ENCODE assay signal across 12 cellular contexts in genomic region chr1:172450524-172450885, GRCh38. TPM values are rescaled to one million over a fixed set of nuclear protein-coding genes. Genes with fewer than 3 reads are reported as not detected.
DNase-seq lines count a peak whose midpoint lies in the region; ATAC-seq and TF ChIP-seq lines count a peak whose summit lies in the region.
"Had no signal": no experiment of that assay in that cellular context is flagged by ENCODE, and none has a peak within 500 bp of the region (broad histone marks: within the 10 kb centered on the region; RNA-seq: fewer than 3 reads in every experiment).

No MANE protein-coding gene starts in this region.

- BruUV-seq in PC-9 (replicated peaks; lab: Mats Ljungman, UMichigan) = no TSS peak

- H3K27me3 ChIP-seq in PC-9 (ENCODE audit: insufficient read depth, low read depth) = no peaks in the 10 kb centered on the region
- no peaks in the 10 kb centered on the region for H3K27me3 ChIP-seq in stomach
- H3K27me3 ChIP-seq: gastroesophageal sphincter had no signal

- H3F3A ChIP-seq in PC-9 (ENCODE audit: insufficient read depth, low read depth) = peaks cover 53% of the 10 kb centered on the region

- H3K9me3 ChIP-seq in PC-9 (ENCODE audit: insufficient read depth, low read depth) = no peaks in the 10 kb centered on the region
- no peaks in the 10 kb centered on the region for H3K9me3 ChIP-seq in stomach
- H3K9me3 ChIP-seq: gastroesophageal sphincter had no signal

- no peak overlapping the region for H2AFZ ChIP-seq in PC-9

- TF ChIP-seq EP300 in stomach (IDR thresholded peaks at IDR 0.05) = no peak

- H3K4me2 ChIP-seq in PC-9 = peak overlapping the region; percentile 76

- no peaks in the 10 kb centered on the region for H3K36me3 Mint-ChIP-seq in activated naive CD4-positive, alpha-beta T cell treated with anti-CD3 and anti-CD28 coated beads for 36 hours (ENCODE audit: low read depth)
- no peaks in the 10 kb centered on the region for H3K36me3 Mint-ChIP-seq in natural killer cell treated with Interleukin-12 subunit alpha and Interleukin-12 subunit beta and Interleukin-15 and Interleukin-18, amount 100 ng/mL, for 72 hours

- POLR2A ChIA-PET in PC-9 (lab: Charles Lee; ENCODE audit: unreplicated experiment) = no interaction called here

- intact Hi-C loops in activated naive CD4-positive, alpha-beta T cell treated with anti-CD3 and anti-CD28 coated beads for 36 hours (cut with micrococcal nuclease) = loop anchor here (1.0 to 5.0 kb wide), 6 partner anchors 83 to 756 kb away; partner anchors contain the start of genes SUCO and TNFSF4
- intact Hi-C loops in PC-9 (cut with micrococcal nuclease; ENCODE audit: unreplicated experiment) (loop anchor here (1.0 to 2.0 kb wide), 3 partner anchors 47 to 269 kb away; no protein-coding TSS in a partner anchor), stomach (cut with DNase I; ENCODE audit: low total_unique reads) (no loop called here)

- H3K27ac Mint-ChIP-seq in activated naive CD4-positive, alpha-beta T cell treated with anti-CD3 and anti-CD28 coated beads for 36 hours = peak overlapping the region; percentile 21
- H3K27ac Mint-ChIP-seq in natural killer cell treated with Interleukin-12 subunit alpha and Interleukin-12 subunit beta and Interleukin-15 and Interleukin-18, amount 100 ng/mL, for 72 hours = no peak overlapping the region

- H3K9me3 Mint-ChIP-seq in activated naive CD4-positive, alpha-beta T cell treated with anti-CD3 and anti-CD28 coated beads for 36 hours = no peaks in the 10 kb centered on the region
- no peaks in the 10 kb centered on the region for H3K9me3 Mint-ChIP-seq in natural killer cell treated with Interleukin-12 subunit alpha and Interleukin-12 subunit beta and Interleukin-15 and Interleukin-18, amount 100 ng/mL, for 72 hours

- no peak overlapping the region for H3K4me3 Mint-ChIP-seq in activated naive CD4-positive, alpha-beta T cell treated with anti-CD3 and anti-CD28 coated beads for 36 hours
- no peak overlapping the region for H3K4me3 Mint-ChIP-seq in natural killer cell treated with Interleukin-12 subunit alpha and Interleukin-12 subunit beta and Interleukin-15 and Interleukin-18, amount 100 ng/mL, for 72 hours

- H4K20me1 ChIP-seq in PC-9 (ENCODE audit: insufficient read depth) = no peaks in the 10 kb centered on the region

- peak; percentile 28 for DNase-seq in activated naive CD4-positive, alpha-beta T cell treated with anti-CD3 and anti-CD28 coated beads for 36 hours
- no peak for DNase-seq in activated naive CD4-positive, alpha-beta T cell (lab: John Stamatoyannopoulos, UW)
- DNase-seq in PC-9 = no peak
- peak; percentile 75 for DNase-seq in islet precursor cell
- DNase-seq in stomach = no peak
- DNase-seq in natural killer cell treated with Interleukin-12 subunit alpha and Interleukin-12 subunit beta and Interleukin-15 and Interleukin-18, amount 100 ng/mL, for 72 hours (ENCODE audit: low spot score) = no peak
- DNase-seq: NCI-H1436 had no signal

- no peak for ATAC-seq in HG03432 (IDR thresholded peaks at IDR 0.05; ENCODE audit: unreplicated experiment)
- ATAC-seq in GM21447 (IDR thresholded peaks at IDR 0.05; ENCODE audit: unreplicated experiment) = no peak
- ATAC-seq in natural killer cell treated with Interleukin-12 subunit alpha and Interleukin-12 subunit beta and Interleukin-15 and Interleukin-18, amount 100 ng/mL, for 72 hours = no peak

- H3K4me1 ChIP-seq in PC-9 (replicated peaks; ENCODE audit: insufficient read depth) (peaks cover 67% of the 10 kb centered on the region), stomach (peaks cover 9 to 44% (median 26%) of the 10 kb centered on the region in 4 donors)

- no peaks in the 10 kb centered on the region for H3K79me2 ChIP-seq in PC-9 (ENCODE audit: low read depth)

- peaks cover 31% of the 10 kb centered on the region for H3K4me1 Mint-ChIP-seq in activated naive CD4-positive, alpha-beta T cell treated with anti-CD3 and anti-CD28 coated beads for 36 hours (ENCODE audit: low read depth)
- H3K4me1 Mint-ChIP-seq in natural killer cell treated with Interleukin-12 subunit alpha and Interleukin-12 subunit beta and Interleukin-15 and Interleukin-18, amount 100 ng/mL, for 72 hours (ENCODE audit: low read depth in 2 of 2) = peaks cover 10 to 20% of the 10 kb centered on the region in 2 donors

- no peak for TF ChIP-seq CTCF in PC-9 (conservative IDR thresholded peaks at IDR 0.05)
- no peak for TF ChIP-seq CTCF in stomach (IDR thresholded peaks at IDR 0.05)

- H3K36me3 ChIP-seq in PC-9 (ENCODE audit: low read depth) (no peaks in the 10 kb centered on the region), stomach (no peaks in the 10 kb centered on the region)
- H3K36me3 ChIP-seq: gastroesophageal sphincter had no signal

- no peaks in the 10 kb centered on the region for H3K9me2 ChIP-seq in PC-9 (ENCODE audit: insufficient read depth)

- 22 to 49% (median 28%) methylated on average over 7 of the region's 7 CpGs for WGBS in stomach, 5 donors

- H3K27me3 Mint-ChIP-seq in activated naive CD4-positive, alpha-beta T cell treated with anti-CD3 and anti-CD28 coated beads for 36 hours (ENCODE audit: low read depth) = no peaks in the 10 kb centered on the region
- peaks cover 0 to 7% of the 10 kb centered on the region in 2 donors for H3K27me3 Mint-ChIP-seq in natural killer cell treated with Interleukin-12 subunit alpha and Interleukin-12 subunit beta and Interleukin-15 and Interleukin-18, amount 100 ng/mL, for 72 hours

- no peak for TF ChIP-seq POLR2A in stomach (IDR thresholded peaks at IDR 0.05)

- H3K27ac ChIP-seq in PC-9 (peak overlapping the region; percentile 40), stomach (peak overlapping the region; percentile 21 to 65 (median 42))
- H3K27ac ChIP-seq: gastroesophageal sphincter had no signal

- CTCF ChIA-PET in activated naive CD4-positive, alpha-beta T cell treated with anti-CD3 and anti-CD28 coated beads for 36 hours (lab: Charles Lee) = interaction anchor here (0.6 to 2.4 kb wide), 21 partner anchors 10 to 846 kb away, joined by 3 to 17 read pairs (median 4); no protein-coding TSS in a partner anchor
- CTCF ChIA-PET in PC-9 (lab: Charles Lee) = interaction anchor here (1.1 to 1.2 kb wide), 2 partner anchors 119 to 126 kb away, joined by 3 read pairs; no protein-coding TSS in a partner anchor

- H3K4me3 ChIP-seq in PC-9 (no peak overlapping the region), stomach (peak overlapping the region in 1 of 4 donors; percentile 11)
- H3K4me3 ChIP-seq: gastroesophageal sphincter had no signal

RNA-seq across cellular contexts. Expression of gene PIGC, which starts 6.6 kb away (rescaled TPM):
- total RNA-seq in activated naive CD4-positive, alpha-beta T cell treated with anti-CD3 and anti-CD28 coated beads for 36 hours = 10 to 100 TPM; 17.5 to 18.7 TPM
- total RNA-seq in PC-9 (2021) (21.3 and 26.5 TPM in 2 replicates), stomach (10 to 100 TPM in 4 of 5 donors, 1 to 10 TPM in 1; 1.2 to 27.9 (median 17.9) TPM)
- 10 to 100 TPM; 15.3 to 25.6 (median 16.1) TPM for polyA plus RNA-seq in stomach
- total RNA-seq in natural killer cell treated with Interleukin-12 subunit alpha and Interleukin-12 subunit beta and Interleukin-15 and Interleukin-18, amount 100 ng/mL, for 72 hours = 10 to 100 TPM; 22.4 to 27.0 TPM

RNA-seq across cellular contexts. Expression of gene C1orf105, which starts 30.0 kb away (rescaled TPM):
- not detected for total RNA-seq in activated naive CD4-positive, alpha-beta T cell treated with anti-CD3 and anti-CD28 coated beads for 36 hours
- total RNA-seq in PC-9 (2021) (not detected in 2 replicates), stomach (not detected)
- polyA plus RNA-seq in stomach = under 1 TPM in 1 of 3 donors, not detected in 2; 0.37 TPM
- not detected for total RNA-seq in natural killer cell treated with Interleukin-12 subunit alpha and Interleukin-12 subunit beta and Interleukin-15 and Interleukin-18, amount 100 ng/mL, for 72 hours
- total RNA-seq: chondrocyte, gastroesophageal sphincter, subcutaneous adipose tissue had no signal

Comparison
In these comparisons a context has a peak if more than half of its experiments do, and no peak if none do; other contexts are left out.
1. DNase-seq: peak in activated naive CD4-positive, alpha-beta T cell treated with anti-CD3 and anti-CD28 coated beads for 36 hours (single experiment) and islet precursor cell (single experiment); none in activated naive CD4-positive, alpha-beta T cell (0 of 4), PC-9 (0 of 2), stomach (single experiment) and natural killer cell treated with Interleukin-12 subunit alpha and Interleukin-12 subunit beta and Interleukin-15 and Interleukin-18, amount 100 ng/mL, for 72 hours (single experiment).